ENCODE assay signal across 24 cellular contexts in the genomic region with DNA sequence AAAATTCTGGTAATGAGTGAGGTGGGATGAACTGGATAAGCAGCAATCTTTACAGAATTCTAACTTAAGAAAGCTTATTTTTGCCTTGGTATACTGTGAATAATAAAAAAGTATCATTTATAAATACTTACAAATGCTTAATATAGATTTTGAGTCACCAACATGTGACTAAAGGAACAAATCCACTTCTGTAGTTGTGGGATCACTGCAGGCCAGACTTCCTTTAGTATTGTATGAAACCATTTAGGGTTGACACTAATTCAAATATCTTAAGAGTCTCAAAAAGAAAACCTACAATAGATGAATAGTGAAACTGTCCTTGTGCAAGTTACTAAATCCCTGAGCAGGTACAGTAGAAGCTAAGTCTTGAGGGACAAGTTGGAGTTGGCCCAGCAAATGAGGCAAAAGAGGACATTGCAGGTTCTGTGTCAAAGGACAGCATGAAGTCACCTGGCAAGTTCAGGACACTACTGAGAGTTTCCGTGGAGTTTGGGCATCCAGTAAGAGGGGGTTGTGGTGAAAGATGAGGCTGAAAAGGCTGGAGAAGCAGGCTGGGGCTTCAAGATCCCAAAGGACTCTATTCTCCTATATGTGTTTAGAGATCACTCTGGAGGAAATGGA.
"Had no signal": no experiment of that assay in that cellular context is flagged by ENCODE, and none has a peak within 500 bp of the region (broad histone marks: within the 10 kb centered on the region; RNA-seq: fewer than 3 reads in every experiment).

No MANE protein-coding gene starts in this region.

- H3K9me3 Mint-ChIP-seq: activated CD4-positive, alpha-beta T cell treated with anti-CD3 and anti-CD28 coated beads, Interleukin-2, amount 10 ng/mL, durations not matched to agents 7 days and 5 days; activated T-cell treated with anti-CD3 and anti-CD28 coated beads, Interleukin-2, amount 50 U/mL, for 4 hours; mesothelial cell of epicardium had no signal

- DNase-seq: activated CD4-positive, alpha-beta T cell treated with anti-CD3 and anti-CD28 coated beads, Interleukin-2, amount 10 ng/mL, durations not matched to agents 7 days and 5 days; activated CD8-positive, alpha-beta memory T cell treated with anti-CD3 and anti-CD28 coated beads, Interleukin-2, amount 50 U/mL, for 4 hours; activated effector memory CD4-positive, alpha-beta T cell treated with anti-CD3 and anti-CD28 coated beads, Interleukin-2, amount 50 U/mL, for 16 hours; activated naive CD4-positive, alpha-beta T cell treated with anti-CD3 and anti-CD28 coated beads, Interleukin-2, amount 50 U/mL, for 16 hours; activated T-cell treated with anti-CD3 and anti-CD28 coated beads, Interleukin-2, amount 50 U/mL, for 4 hours; cerebellar nuclear complex; cortex of kidney; effector CD8-positive, alpha-beta T cell; left colon; nephron progenitor cell; nucleus accumbens; stimulated activated CD4-positive, alpha-beta T cell treated with anti-CD3 and anti-CD28 coated beads, Interleukin-12 subunit alpha, Interleukin-12 subunit beta, amount 100 ng/mL, for 4 hours; stimulated activated CD4-positive, alpha-beta T cell treated with anti-CD3 and anti-CD28 coated beads, Interleukin-2, amount 100 ng/mL, for 24 hours; stimulated activated naive CD8-positive, alpha-beta T cell treated with anti-CD3 and anti-CD28 coated beads, Interleukin-15, Interleukin-2, amounts not matched to agents 100 U/mL and 50 U/mL, for 24 hours; substantia nigra; T-helper 1 cell; T1000; transverse colon had no signal

- H3K27me3 ChIP-seq: breast epithelium, hepatocyte, transverse colon, vagina had no signal

- H3K4me3 ChIP-seq: breast epithelium, hepatocyte, lung, transverse colon, vagina had no signal

- H3K79me2 ChIP-seq: hepatocyte had no signal

- H2AFZ ChIP-seq: hepatocyte had no signal

- H3K4me2 ChIP-seq: hepatocyte had no signal

- H3K36me3 ChIP-seq: breast epithelium, transverse colon, vagina had no signal

- ATAC-seq: activated T-cell treated with anti-CD3 and anti-CD28 coated beads, Interleukin-2, amount 50 U/mL, for 4 hours; esophagus mucosa; left colon; stimulated activated naive CD8-positive, alpha-beta T cell treated with anti-CD3 and anti-CD28 coated beads, Interleukin-15, Interleukin-2, amounts not matched to agents 100 U/mL and 50 U/mL, for 24 hours had no signal

- H3K4me1 ChIP-seq: breast epithelium, vagina had no signal

- H3K36me3 Mint-ChIP-seq: mesothelial cell of epicardium had no signal

- H3K9me3 ChIP-seq: transverse colon, vagina had no signal

- H3K27ac Mint-ChIP-seq: activated CD4-positive, alpha-beta T cell treated with anti-CD3 and anti-CD28 coated beads, Interleukin-2, amount 10 ng/mL, durations not matched to agents 7 days and 5 days; mesothelial cell of epicardium; nephron progenitor cell had no signal

- H3K4me3 Mint-ChIP-seq: activated CD4-positive, alpha-beta T cell treated with anti-CD3 and anti-CD28 coated beads, Interleukin-2, amount 10 ng/mL, durations not matched to agents 7 days and 5 days; activated T-cell treated with anti-CD3 and anti-CD28 coated beads, Interleukin-2, amount 50 U/mL, for 4 hours; mesothelial cell of epicardium; nephron progenitor cell had no signal

- H3K27ac ChIP-seq: breast epithelium, hepatocyte, transverse colon, vagina had no signal
